ENCODE assay signal across 10 cellular contexts in genomic region chr19:17633700-17634099, GRCh38.
"Had no signal": no experiment of that assay in that cellular context is flagged by ENCODE, and none has a peak within 500 bp of the region (broad histone marks: within the 10 kb centered on the region; RNA-seq: fewer than 3 reads in every experiment).

No MANE protein-coding gene starts in this region.

- H2AFZ ChIP-seq: GM23248, GM23338 had no signal

- ATAC-seq: GM23338, HCT116 had no signal

- FAIRE-seq: H54 had no signal

- H3K9me3 ChIP-seq: HAP-1 had no signal

- H3K9ac ChIP-seq: GM23248 had no signal

- H3K4me2 ChIP-seq: GM23338 had no signal

- H3K36me3 ChIP-seq: HAP-1 had no signal

- H3K4me3 ChIP-seq: GM23248, GM23338, HAP-1 had no signal

- DNase-seq: GM23248, GOT3, H7, H9, HCEC 1CT, HFFc6 had no signal

- H3K27ac ChIP-seq: GM23248 had no signal

- H3K4me1 ChIP-seq: HAP-1 had no signal
